In genomic region chr1:9689011-9689706, GRCh38 we compare ENCODE assay signal across 8 cellular contexts. TPM values are rescaled to one million over a fixed set of nuclear protein-coding genes. Genes with fewer than 3 reads are reported as not detected.
DNase-seq lines count a peak whose midpoint lies in the region; ATAC-seq, FAIRE-seq and TF ChIP-seq lines count a peak whose summit lies in the region.

No MANE protein-coding gene starts in this region.

- intact Hi-C loops in activated CD4-positive, alpha-beta T cell treated with anti-CD3 and anti-CD28 coated beads, Interleukin-2, amount 10 ng/mL, durations not matched to agents 24 days and 14 days (cut with micrococcal nuclease) = loop anchor here (2.0 kb wide), 1 partner anchor 28 kb away; no protein-coding TSS in a partner anchor
- intact Hi-C loops in HepG2 (cut with micrococcal nuclease; ENCODE audit: unreplicated experiment) = no loop called here

- 0% methylated on average over 17 of the region's 72 CpGs for WGBS in HepG2 (ENCODE audit: low lambda C conversion rate)

- TF ChIP-seq EP300 in HepG2 (IDR thresholded peaks at IDR 0.05; ENCODE audit: low read depth in 2 of 2, low read length in 2 of 2) (no peak), HepG2 (CRISPR knock-in tag; IDR thresholded peaks at IDR 0.05; ENCODE audit: borderline replicate concordance) (no peak)

- H3K27ac ChIP-seq in HepG2 (ENCODE audit: extremely low read length, insufficient read depth, low read length) = no peak overlapping the region

- H3K4me1 Mint-ChIP-seq in activated CD4-positive, alpha-beta T cell treated with anti-CD3 and anti-CD28 coated beads, Interleukin-2, amount 10 ng/mL, durations not matched to agents 24 days and 14 days = peaks cover 64% of the 10 kb centered on the region

- CTCF ChIA-PET in HepG2 (lab: Yijun Ruan, JAX; ENCODE audit: low intra/inter-chr PET ratio, low total read pairs) = interaction anchor here (1.9 kb wide), 1 partner anchor 63 kb away, joined by 5 read pairs; no protein-coding TSS in a partner anchor

- peaks cover 39% of the 10 kb centered on the region for H3K36me3 Mint-ChIP-seq in activated CD4-positive, alpha-beta T cell treated with anti-CD3 and anti-CD28 coated beads, Interleukin-2, amount 10 ng/mL, durations not matched to agents 24 days and 14 days (ENCODE audit: low read depth)

- H3K27me3 ChIP-seq in HepG2 (ENCODE audit: control insufficient read depth in 1 of 2, insufficient read depth in 2 of 2, low read length in 2 of 2) = peaks cover 0 to 18% of the 10 kb centered on the region in 2 experiments; a peak in 1 of 5 replicates

- H3K4me3 Mint-ChIP-seq in activated CD4-positive, alpha-beta T cell treated with anti-CD3 and anti-CD28 coated beads, Interleukin-2, amount 10 ng/mL, durations not matched to agents 24 days and 14 days = peak overlapping the region; percentile 78

- no peaks in the 10 kb centered on the region for H3K9me3 ChIP-seq in HepG2 (ENCODE audit: low read length)

- FAIRE-seq in HepG2 (lab: Jason Lieb, UNC) = no peak

- no peaks in the 10 kb centered on the region for H3K36me3 ChIP-seq in HepG2 (replicated peaks in 1 of 2; ENCODE audit: control insufficient read depth in 1 of 2, insufficient read depth in 2 of 2, low read length in 2 of 2)

- H3K4me2 ChIP-seq in HepG2 (ENCODE audit: low read depth, low read length) = peak overlapping the region; percentile 100

- no peak overlapping the region for H2AFZ ChIP-seq in HepG2 (ENCODE audit: low read length)

- no peaks in the 10 kb centered on the region for H3K9me3 Mint-ChIP-seq in activated CD4-positive, alpha-beta T cell treated with anti-CD3 and anti-CD28 coated beads, Interleukin-2, amount 10 ng/mL, durations not matched to agents 24 days and 14 days

- POLR2A ChIA-PET in HepG2 (lab: Yijun Ruan, JAX) = interaction anchor here (0.5 to 4.1 kb wide), 4 partner anchors 11 to 254 kb away, joined by 3 to 35 read pairs (median 3); partner anchors contain the start of genes LZIC and NMNAT1

- no peaks in the 10 kb centered on the region for H4K20me1 ChIP-seq in HepG2 (ENCODE audit: insufficient read depth, low read length)

- no peaks in the 10 kb centered on the region for H3K27me3 Mint-ChIP-seq in activated CD4-positive, alpha-beta T cell treated with anti-CD3 and anti-CD28 coated beads, Interleukin-2, amount 10 ng/mL, durations not matched to agents 24 days and 14 days

- TF ChIP-seq RAD21 in HepG2 (CRISPR knock-in tag; IDR thresholded peaks at IDR 0.05) = no peak

- DNase-seq in GM10266 (ENCODE audit: extremely low spot score) (peak; percentile 96), NCI-H1930 (lab: John Stamatoyannopoulos, UW) (peak; percentile 52 to 65), dedifferentiated amniotic fluid mesenchymal stem cell (ENCODE audit: extremely low spot score) (peak; percentile 27), HepG2 (ENCODE audit: low spot score) (peak; percentile 48)
- DNase-seq in activated CD4-positive, alpha-beta T cell treated with anti-CD3 and anti-CD28 coated beads, Interleukin-2, amount 10 ng/mL, durations not matched to agents 24 days and 14 days = peak; percentile 94
- peak; percentile 76 to 85 for DNase-seq in stimulated activated CD4-positive, alpha-beta T cell treated with anti-CD3 and anti-CD28 coated beads, Interleukin-2, amount 100 ng/mL, for 48 hours

- H3K4me1 ChIP-seq in HepG2 (ENCODE audit: insufficient read depth, low read length) = peaks cover 39% of the 10 kb centered on the region

- H3K79me2 ChIP-seq in HepG2 (ENCODE audit: insufficient read depth, low read length) = no peaks in the 10 kb centered on the region

- no TSS peak for BruUV-seq in HepG2 (replicated peaks; lab: Mats Ljungman, UMichigan)

- H3K27ac Mint-ChIP-seq in activated CD4-positive, alpha-beta T cell treated with anti-CD3 and anti-CD28 coated beads, Interleukin-2, amount 10 ng/mL, durations not matched to agents 24 days and 14 days = no peak overlapping the region

- TF ChIP-seq CTCF in GM10266 (IDR thresholded peaks at IDR 0.05; ENCODE audit: control insufficient read depth, insufficient read depth, low read depth, missing control alignments) = no peak
- TF ChIP-seq CTCF in HepG2 (CRISPR knock-in tag; IDR thresholded peaks at IDR 0.05) = no peak

- TF ChIP-seq POLR2A in HepG2 (IDR thresholded peaks at IDR 0.05; ENCODE audit: insufficient read depth in 1 of 2, low read depth in 2 of 2, low read length in 2 of 2) = peak in 1 of 2 experiments; percentile 31; a peak in 1 of 4 replicates

- H3K9ac ChIP-seq in HepG2 (ENCODE audit: insufficient read depth, low read depth, low read length) = peak overlapping the region; percentile 49; the same call in 1 of the 2 replicates

- H3K4me3 ChIP-seq in HepG2 (replicated peaks in 1 of 3; ENCODE audit: insufficient read depth in 1 of 3, low read depth in 2 of 3, low read length in 3 of 3) = peak overlapping the region; percentile 64 to 72 (median 70)

- peak; percentile 53 for ATAC-seq in HG02588 (IDR thresholded peaks at IDR 0.05; ENCODE audit: unreplicated experiment)
- ATAC-seq in HepG2 = peak; percentile 68
- no peak for ATAC-seq in GM18519 (IDR thresholded peaks at IDR 0.05; ENCODE audit: low FRiP score, unreplicated experiment)

- in situ Hi-C loops in HepG2 (cut with HindIII; ENCODE audit: extremely low pct_ligation_motif_present, low pct_unique_long_range_greater_than_20kb) = no loop called here

TF ChIP-seq in HepG2, 621 proteins besides CTCF, POLR2A, EP300 and RAD21 (continues in another document):
- TF ChIP-seq RBFOX2 (IDR thresholded peaks at IDR 0.05; ENCODE audit: low read depth, low read length) = 0 out of 2 replicates have a peak, but pooled peaks have one; percentile 27
- TF ChIP-seq ZBTB10 (CRISPR knock-in tag; IDR thresholded peaks at IDR 0.05; ENCODE audit: borderline replicate concordance) = peak; percentile 83; the same call in 1 of the 2 replicates
- peak; percentile 57 for TF ChIP-seq BCL6 (CRISPR knock-in tag; IDR thresholded peaks at IDR 0.05)
- peak; percentile 61; the same call in 1 of the 2 replicates for TF ChIP-seq NAIF1 (CRISPR knock-in tag; IDR thresholded peaks at IDR 0.05; ENCODE audit: borderline replicate concordance)
- TF ChIP-seq GABPB1 (CRISPR knock-in tag; IDR thresholded peaks at IDR 0.05) = peak; percentile 36; the same call in 1 of the 2 replicates
- peak; percentile 55 for TF ChIP-seq SP4 (CRISPR knock-in tag; IDR thresholded peaks at IDR 0.05)
- peak; percentile 7 for TF ChIP-seq ZNF18 (CRISPR knock-in tag; IDR thresholded peaks at IDR 0.05; ENCODE audit: insufficient replicate concordance)

RNA-seq across cellular contexts. Expression of gene PIK3CD, which starts 37.6 kb away (rescaled TPM):
- 233 TPM in 2 replicates for total RNA-seq in activated CD4-positive, alpha-beta T cell treated with anti-CD3 and anti-CD28 coated beads, Interleukin-2, amount 10 ng/mL, durations not matched to agents 24 days and 14 days
- 6.6 and 7.1 TPM in 2 replicates for total RNA-seq in HepG2 (2016; rRNA removed; fragmentation: Illumina TruSeq; extraction: Trizol)
- 1.2 and 1.5 TPM in 2 replicates for total RNA-seq in HepG2 (2016; cell fraction: cytosol; rRNA removed; fragmentation: Illumina TruSeq; extraction: Trizol; ENCODE audit: low read depth)
- 5.2 and 7.8 TPM in 2 replicates for total RNA-seq in HepG2 (2016; cell fraction: insoluble cytoplasmic fraction; rRNA removed; fragmentation: Illumina TruSeq; extraction: Trizol)
- total RNA-seq in HepG2 (2016; cell fraction: membrane; rRNA removed; fragmentation: Illumina TruSeq; extraction: Trizol) = 3.5 and 3.7 TPM in 2 replicates
- total RNA-seq in HepG2 (2016; cell fraction: nucleus; rRNA removed; fragmentation: Illumina TruSeq; extraction: Trizol) = 6.8 and 7.8 TPM in 2 replicates
- polyA plus RNA-seq in HepG2 (2011; rRNA removed) = 10.0 and 12.5 TPM in 2 replicates
- polyA plus RNA-seq in HepG2 (2011; cell fraction: cytosol; rRNA removed) = 6.6 and 8.0 TPM in 2 replicates
- polyA plus RNA-seq in HepG2 (2011; cell fraction: nucleus; rRNA removed) = 43.0 and 43.6 TPM in 2 replicates
- 9.7 and 11.2 TPM in 2 replicates for polyA plus RNA-seq in HepG2 (2012)
- polyA plus RNA-seq in HepG2 (2016; cell fraction: cytosol; fragmentation: Illumina TruSeq; extraction: Trizol; ENCODE audit: low read depth) = 0.95 and 1.2 TPM in 2 replicates
- 5.2 and 6.0 TPM in 2 replicates for polyA plus RNA-seq in HepG2 (2016; cell fraction: insoluble cytoplasmic fraction; fragmentation: Illumina TruSeq; extraction: Trizol; ENCODE audit: low read depth)
- 2.1 and 2.5 TPM in 2 replicates for polyA plus RNA-seq in HepG2 (2016; cell fraction: membrane; fragmentation: Illumina TruSeq; extraction: Trizol; ENCODE audit: low read depth)
- polyA plus RNA-seq in HepG2 (2016; cell fraction: nucleus; fragmentation: Illumina TruSeq; extraction: Trizol; ENCODE audit: insufficient read depth, low read depth) = 18.6 and 20.4 TPM in 2 replicates
- polyA minus RNA-seq in HepG2 (2011; rRNA and poly(A)+ RNA removed; ENCODE audit: low replicate concordance) = 1.2 and 22.6 TPM in 2 replicates
- 8.6 and 9.7 TPM in 2 replicates for polyA minus RNA-seq in HepG2 (2011; cell fraction: cytosol; rRNA and poly(A)+ RNA removed)
- polyA minus RNA-seq in HepG2 (2011; cell fraction: nucleus; rRNA and poly(A)+ RNA removed) = 11.7 and 12.7 TPM in 2 replicates

Comparison
In these comparisons a context has a peak if more than half of its experiments do, and no peak if none do; other contexts are left out.
1. DNase-seq: peak in every context shown above with its lines; median percentile 96 in GM10266; 94 in activated CD4-positive, alpha-beta T cell treated with anti-CD3 and anti-CD28 coated beads, Interleukin-2, amount 10 ng/mL, durations not matched to agents 24 days and 14 days; 80 in stimulated activated CD4-positive, alpha-beta T cell treated with anti-CD3 and anti-CD28 coated beads, Interleukin-2, amount 100 ng/mL, for 48 hours; 58 in NCI-H1930; 48 in HepG2; 27 in dedifferentiated amniotic fluid mesenchymal stem cell.
2. RNA of gene PIK3CD, which starts 37.6 kb away (total RNA-seq): 233 TPM in activated CD4-positive, alpha-beta T cell treated with anti-CD3 and anti-CD28 coated beads, Interleukin-2, amount 10 ng/mL, durations not matched to agents 24 days and 14 days; 1.2 to 7.8 TPM in HepG2; every median in the first group is over 10 times any median in the second.